2 cellular contexts compared by ENCODE assay signal in genomic region chr5:82386576-82386975, GRCh38.
TF ChIP-seq lines count a peak whose summit lies in the region.

No MANE protein-coding gene starts in this region.

TF ChIP-seq in HCT116, 20 proteins besides CTCF, POLR2A, EP300 and RAD21:
- no peak for TF ChIP-seq REST (IDR thresholded peaks at IDR 0.05; ENCODE audit: low read depth)
- TF ChIP-seq ELF1 (IDR thresholded peaks at IDR 0.05; ENCODE audit: borderline replicate concordance, low read depth), result no peak
- no peak for TF ChIP-seq CEBPB (IDR thresholded peaks at IDR 0.05; ENCODE audit: low read depth)
TF ChIP-seq in HCT116: peak in this region for 0.

TF ChIP-seq in endothelial cell of umbilical vein, 7 proteins besides CTCF, POLR2A, EP300 and RAD21:
- TF ChIP-seq EZH2 (IDR thresholded peaks at IDR 0.05; ENCODE audit: borderline replicate concordance, low read depth, low read length, severe bottlenecking), result no peak
